11 cellular contexts compared by ENCODE assay signal in the genomic region with DNA sequence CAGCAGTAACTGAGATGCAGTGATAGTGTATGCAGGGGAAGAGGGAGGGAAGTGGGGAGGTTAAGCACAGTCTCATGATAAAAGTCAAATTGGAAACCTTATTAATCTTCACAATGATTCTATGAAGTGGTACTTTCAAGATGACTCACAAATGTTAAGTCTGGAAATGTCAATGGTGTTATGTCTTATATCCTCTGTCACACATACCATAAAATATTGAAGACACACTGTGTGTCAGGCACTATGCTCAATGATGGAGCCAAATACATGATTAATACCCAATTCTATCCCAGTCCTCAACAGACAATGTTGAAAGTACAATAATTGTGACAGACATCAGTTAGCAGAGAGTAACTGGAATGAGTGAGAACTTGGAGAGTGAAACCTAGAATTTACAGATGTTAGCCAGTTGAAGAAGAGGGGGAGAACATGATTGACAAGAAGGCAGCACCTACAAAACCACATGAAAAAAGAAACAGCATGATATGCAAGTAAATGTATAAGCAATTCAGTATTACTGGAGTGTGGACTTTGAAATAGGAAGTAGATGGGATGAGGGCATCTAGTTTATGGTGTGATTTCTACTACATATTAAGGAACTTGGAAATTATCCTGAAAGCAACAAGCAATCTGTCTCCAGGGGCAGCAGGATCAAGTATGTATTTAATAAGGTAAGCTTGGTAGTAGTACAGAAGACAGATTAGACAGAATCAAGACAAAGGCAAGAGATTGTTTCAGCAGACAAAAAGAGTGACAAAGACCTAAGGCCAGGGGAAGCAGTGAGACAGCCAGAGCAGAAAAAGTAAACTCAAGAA.
DNase-seq lines count a peak whose midpoint lies in the region; ATAC-seq, FAIRE-seq and TF ChIP-seq lines count a peak whose summit lies in the region.
"Had no signal": no experiment of that assay in that cellular context is flagged by ENCODE, and none has a peak within 500 bp of the region (broad histone marks: within the 10 kb centered on the region; RNA-seq: fewer than 3 reads in every experiment).

No MANE protein-coding gene starts in this region.

- peak; percentile 50 for ATAC-seq in GM18498 (IDR thresholded peaks at IDR 0.05; ENCODE audit: unreplicated experiment)
- peak; percentile 68 for ATAC-seq in GM21529 (IDR thresholded peaks at IDR 0.05; ENCODE audit: unreplicated experiment)
- ATAC-seq in HG03457 (IDR thresholded peaks at IDR 0.05; ENCODE audit: unreplicated experiment): peak; percentile 55
- ATAC-seq in HepG2: peak; percentile 96
- ATAC-seq in GM19324 (IDR thresholded peaks at IDR 0.05; ENCODE audit: low FRiP score, unreplicated experiment): no peak
- ATAC-seq: lower lobe of right lung, PC-3 had no signal

- TF ChIP-seq EP300 in HepG2 (IDR thresholded peaks at IDR 0.05; ENCODE audit: low read depth in 2 of 2, low read length in 2 of 2) (peak in 1 of 2 experiments; percentile 56; a peak in 2 of 4 replicates), HepG2 (CRISPR knock-in tag; IDR thresholded peaks at IDR 0.05; ENCODE audit: borderline replicate concordance) (no peak)

- peak; percentile 81 for DNase-seq in HepG2 (ENCODE audit: low spot score)
- no peak for DNase-seq in nucleus accumbens (lab: John Stamatoyannopoulos, UW)
- DNase-seq in NCI-H510A (lab: John Stamatoyannopoulos, UW): no peak
- no peak for DNase-seq in erythroblast (lab: John Stamatoyannopoulos, UW)
- DNase-seq: lower lobe of right lung, NCI-H1417 treated with DMSO at 0.1 percent for 48 hours, PC-3 had no signal

- POLR2A ChIA-PET in HepG2 (lab: Yijun Ruan, JAX): no interaction called here

- no peaks in the 10 kb centered on the region for H3K79me2 ChIP-seq in HepG2 (ENCODE audit: insufficient read depth, low read length)

- H3K4me3 ChIP-seq in HepG2 (replicated peaks in 1 of 3; ENCODE audit: insufficient read depth in 1 of 3, low read depth in 2 of 3, low read length in 3 of 3): peak overlapping the region; percentile 24 to 36 (median 35); a peak in 5 of 6 replicates
- H3K4me3 ChIP-seq: lower lobe of right lung had no signal

- 0 out of 5 replicates have a peak, but pooled peaks cover 0 to 12% of the 10 kb centered on the region in 2 experiments for H3K36me3 ChIP-seq in HepG2 (replicated peaks in 1 of 2; ENCODE audit: control insufficient read depth in 1 of 2, insufficient read depth in 2 of 2, low read length in 2 of 2)

- CTCF ChIA-PET in HepG2 (lab: Yijun Ruan, JAX; ENCODE audit: low intra/inter-chr PET ratio, low total read pairs): no interaction called here

- no peak for TF ChIP-seq CTCF in HepG2 (CRISPR knock-in tag; IDR thresholded peaks at IDR 0.05)

- in situ Hi-C loops in HepG2 (cut with HindIII; ENCODE audit: extremely low pct_ligation_motif_present, low pct_unique_long_range_greater_than_20kb): no loop called here

- no peak for TF ChIP-seq RAD21 in HepG2 (CRISPR knock-in tag; IDR thresholded peaks at IDR 0.05)

- peaks cover 25% of the 10 kb centered on the region for H3K4me1 ChIP-seq in HepG2 (ENCODE audit: insufficient read depth, low read length)
- H3K4me1 ChIP-seq: lower lobe of right lung had no signal

- no peaks in the 10 kb centered on the region for H3K9me3 ChIP-seq in HepG2 (ENCODE audit: low read length)
- H3K9me3 ChIP-seq: lower lobe of right lung had no signal

- H3K27me3 ChIP-seq in HepG2 (ENCODE audit: control insufficient read depth in 1 of 2, insufficient read depth in 2 of 2, low read length in 2 of 2): no peaks in the 10 kb centered on the region

- H4K20me1 ChIP-seq in HepG2 (ENCODE audit: insufficient read depth, low read length): no peaks in the 10 kb centered on the region

- FAIRE-seq in HepG2 (lab: Jason Lieb, UNC): peak; percentile 58

- TF ChIP-seq POLR2A in HepG2 (IDR thresholded peaks at IDR 0.05; ENCODE audit: insufficient read depth in 1 of 2, low read depth in 2 of 2, low read length in 2 of 2) (peak in 1 of 2 experiments; percentile 49; a peak in 2 of 4 replicates), erythroblast (IDR thresholded peaks at IDR 0.05; ENCODE audit: low read length) (no peak)

- H2AFZ ChIP-seq in HepG2 (ENCODE audit: low read length): no peak overlapping the region

- peak overlapping the region; percentile 31 for H3K9ac ChIP-seq in HepG2 (ENCODE audit: insufficient read depth, low read depth, low read length)

- intact Hi-C loops in HepG2 (cut with micrococcal nuclease; ENCODE audit: unreplicated experiment): loop anchor here (2.0 kb wide), 1 partner anchor 38 kb away; no protein-coding TSS in a partner anchor

- peak overlapping the region; percentile 56 for H3K4me2 ChIP-seq in HepG2 (ENCODE audit: low read depth, low read length)

- BruUV-seq in HepG2 (replicated peaks; lab: Mats Ljungman, UMichigan): no TSS peak

- H3K27ac ChIP-seq in HepG2 (ENCODE audit: extremely low read length, insufficient read depth, low read length): peak overlapping the region; percentile 71
- H3K27ac ChIP-seq: lower lobe of right lung had no signal

TF ChIP-seq in HepG2, 621 proteins besides CTCF, POLR2A, EP300 and RAD21 (continues in another document):
- TF ChIP-seq ZNF891 (CRISPR knock-in tag; IDR thresholded peaks at IDR 0.05) (no peak), ZKSCAN8 (CRISPR knock-in tag; IDR thresholded peaks at IDR 0.05; ENCODE audit: borderline replicate concordance) (no peak), SMAD9 (CRISPR knock-in tag; IDR thresholded peaks at IDR 0.05) (no peak), ZNF326 (CRISPR knock-in tag; IDR thresholded peaks at IDR 0.05; ENCODE audit: borderline replicate concordance) (no peak), ZNF317 (CRISPR knock-in tag; IDR thresholded peaks at IDR 0.05) (no peak), PLRG1 (conservative IDR thresholded peaks at IDR 0.05) (no peak), ZNF101 (CRISPR knock-in tag; IDR thresholded peaks at IDR 0.05; ENCODE audit: borderline replicate concordance, low read depth) (no peak)
- TF ChIP-seq, protein P1, sequence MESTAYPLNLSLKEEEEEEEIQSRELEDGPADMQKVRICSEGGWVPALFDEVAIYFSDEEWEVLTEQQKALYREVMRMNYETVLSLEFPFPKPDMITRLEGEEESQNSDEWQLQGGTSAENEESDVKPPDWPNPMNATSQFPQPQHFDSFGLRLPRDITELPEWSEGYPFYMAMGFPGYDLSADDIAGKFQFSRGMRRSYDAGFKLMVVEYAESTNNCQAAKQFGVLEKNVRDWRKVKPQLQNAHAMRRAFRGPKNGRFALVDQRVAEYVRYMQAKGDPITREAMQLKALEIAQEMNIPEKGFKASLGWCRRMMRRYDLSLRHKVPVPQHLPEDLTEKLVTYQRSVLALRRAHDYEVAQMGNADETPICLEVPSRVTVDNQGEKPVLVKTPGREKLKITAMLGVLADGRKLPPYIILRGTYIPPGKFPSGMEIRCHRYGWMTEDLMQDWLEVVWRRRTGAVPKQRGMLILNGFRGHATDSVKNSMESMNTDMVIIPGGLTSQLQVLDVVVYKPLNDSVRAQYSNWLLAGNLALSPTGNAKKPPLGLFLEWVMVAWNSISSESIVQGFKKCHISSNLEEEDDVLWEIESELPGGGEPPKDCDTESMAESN (CRISPR knock-in tag; conservative IDR thresholded peaks at IDR 0.05): no peak
- TF ChIP-seq, protein P2, sequence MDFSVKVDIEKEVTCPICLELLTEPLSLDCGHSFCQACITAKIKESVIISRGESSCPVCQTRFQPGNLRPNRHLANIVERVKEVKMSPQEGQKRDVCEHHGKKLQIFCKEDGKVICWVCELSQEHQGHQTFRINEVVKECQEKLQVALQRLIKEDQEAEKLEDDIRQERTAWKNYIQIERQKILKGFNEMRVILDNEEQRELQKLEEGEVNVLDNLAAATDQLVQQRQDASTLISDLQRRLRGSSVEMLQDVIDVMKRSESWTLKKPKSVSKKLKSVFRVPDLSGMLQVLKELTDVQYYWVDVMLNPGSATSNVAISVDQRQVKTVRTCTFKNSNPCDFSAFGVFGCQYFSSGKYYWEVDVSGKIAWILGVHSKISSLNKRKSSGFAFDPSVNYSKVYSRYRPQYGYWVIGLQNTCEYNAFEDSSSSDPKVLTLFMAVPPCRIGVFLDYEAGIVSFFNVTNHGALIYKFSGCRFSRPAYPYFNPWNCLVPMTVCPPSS (IDR thresholded peaks at IDR 0.05): no peak
- TF ChIP-seq, protein P3, sequence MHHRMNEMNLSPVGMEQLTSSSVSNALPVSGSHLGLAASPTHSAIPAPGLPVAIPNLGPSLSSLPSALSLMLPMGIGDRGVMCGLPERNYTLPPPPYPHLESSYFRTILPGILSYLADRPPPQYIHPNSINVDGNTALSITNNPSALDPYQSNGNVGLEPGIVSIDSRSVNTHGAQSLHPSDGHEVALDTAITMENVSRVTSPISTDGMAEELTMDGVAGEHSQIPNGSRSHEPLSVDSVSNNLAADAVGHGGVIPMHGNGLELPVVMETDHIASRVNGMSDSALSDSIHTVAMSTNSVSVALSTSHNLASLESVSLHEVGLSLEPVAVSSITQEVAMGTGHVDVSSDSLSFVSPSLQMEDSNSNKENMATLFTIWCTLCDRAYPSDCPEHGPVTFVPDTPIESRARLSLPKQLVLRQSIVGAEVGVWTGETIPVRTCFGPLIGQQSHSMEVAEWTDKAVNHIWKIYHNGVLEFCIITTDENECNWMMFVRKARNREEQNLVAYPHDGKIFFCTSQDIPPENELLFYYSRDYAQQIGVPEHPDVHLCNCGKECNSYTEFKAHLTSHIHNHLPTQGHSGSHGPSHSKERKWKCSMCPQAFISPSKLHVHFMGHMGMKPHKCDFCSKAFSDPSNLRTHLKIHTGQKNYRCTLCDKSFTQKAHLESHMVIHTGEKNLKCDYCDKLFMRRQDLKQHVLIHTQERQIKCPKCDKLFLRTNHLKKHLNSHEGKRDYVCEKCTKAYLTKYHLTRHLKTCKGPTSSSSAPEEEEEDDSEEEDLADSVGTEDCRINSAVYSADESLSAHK (CRISPR knock-in tag; IDR thresholded peaks at IDR 0.05; ENCODE audit: borderline replicate concordance): no peak
- TF ChIP-seq, protein P4, sequence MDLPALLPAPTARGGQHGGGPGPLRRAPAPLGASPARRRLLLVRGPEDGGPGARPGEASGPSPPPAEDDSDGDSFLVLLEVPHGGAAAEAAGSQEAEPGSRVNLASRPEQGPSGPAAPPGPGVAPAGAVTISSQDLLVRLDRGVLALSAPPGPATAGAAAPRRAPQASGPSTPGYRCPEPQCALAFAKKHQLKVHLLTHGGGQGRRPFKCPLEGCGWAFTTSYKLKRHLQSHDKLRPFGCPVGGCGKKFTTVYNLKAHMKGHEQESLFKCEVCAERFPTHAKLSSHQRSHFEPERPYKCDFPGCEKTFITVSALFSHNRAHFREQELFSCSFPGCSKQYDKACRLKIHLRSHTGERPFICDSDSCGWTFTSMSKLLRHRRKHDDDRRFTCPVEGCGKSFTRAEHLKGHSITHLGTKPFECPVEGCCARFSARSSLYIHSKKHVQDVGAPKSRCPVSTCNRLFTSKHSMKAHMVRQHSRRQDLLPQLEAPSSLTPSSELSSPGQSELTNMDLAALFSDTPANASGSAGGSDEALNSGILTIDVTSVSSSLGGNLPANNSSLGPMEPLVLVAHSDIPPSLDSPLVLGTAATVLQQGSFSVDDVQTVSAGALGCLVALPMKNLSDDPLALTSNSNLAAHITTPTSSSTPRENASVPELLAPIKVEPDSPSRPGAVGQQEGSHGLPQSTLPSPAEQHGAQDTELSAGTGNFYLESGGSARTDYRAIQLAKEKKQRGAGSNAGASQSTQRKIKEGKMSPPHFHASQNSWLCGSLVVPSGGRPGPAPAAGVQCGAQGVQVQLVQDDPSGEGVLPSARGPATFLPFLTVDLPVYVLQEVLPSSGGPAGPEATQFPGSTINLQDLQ (CRISPR knock-in tag; IDR thresholded peaks at IDR 0.05): no peak
